In genomic region chr20:17898548-17898994, GRCh38 we compare ENCODE assay signal across 8 cellular contexts.
A peak's percentile ranks its signal among the peaks of the same experiment; 100 is the strongest.
DNase-seq lines count a peak whose midpoint lies in the region; ATAC-seq and TF ChIP-seq lines count a peak whose summit lies in the region.

No MANE protein-coding gene starts in this region.

- peaks cover 34% of the 10 kb centered on the region for H3K4me1 Mint-ChIP-seq in activated naive CD8-positive, alpha-beta T cell treated with anti-CD3 and anti-CD28 coated beads, Interleukin-2, amount 50 U/mL, for 24 hours

- no peaks in the 10 kb centered on the region for H4K20me1 ChIP-seq in SU-DHL-6 (ENCODE audit: low read depth, low read length)

- no peaks in the 10 kb centered on the region for H3K9me3 ChIP-seq in SU-DHL-6 (ENCODE audit: insufficient read depth, low read length)

- H3F3A ChIP-seq in SU-DHL-6 (ENCODE audit: insufficient read depth) = no peaks in the 10 kb centered on the region

- no peak overlapping the region for H3K27ac ChIP-seq in SU-DHL-6 (ENCODE audit: low read depth, low read length)

- no peaks in the 10 kb centered on the region for H3K36me3 Mint-ChIP-seq in activated naive CD8-positive, alpha-beta T cell treated with anti-CD3 and anti-CD28 coated beads, Interleukin-2, amount 50 U/mL, for 24 hours (ENCODE audit: low read depth)

- no peak overlapping the region for H2AFZ ChIP-seq in SU-DHL-6 (ENCODE audit: low read depth, low read length, severe bottlenecking)

- H3K27me3 ChIP-seq in GM06990 (replicated peaks; ENCODE audit: control insufficient read depth, insufficient read depth, low read length) (no peaks in the 10 kb centered on the region), SU-DHL-6 (ENCODE audit: low read length) (no peaks in the 10 kb centered on the region)

- no peak overlapping the region for H3K27ac Mint-ChIP-seq in activated naive CD8-positive, alpha-beta T cell treated with anti-CD3 and anti-CD28 coated beads, Interleukin-2, amount 50 U/mL, for 24 hours

- intact Hi-C loops in left cardiac atrium (cut with DNase I) = loop anchor here (1.0 to 10.0 kb wide), 6 partner anchors 214 to 394 kb away; partner anchors contain the start of gene RRBP1 (in 1 of the 2)

- H3K9me3 Mint-ChIP-seq in activated naive CD8-positive, alpha-beta T cell treated with anti-CD3 and anti-CD28 coated beads, Interleukin-2, amount 50 U/mL, for 24 hours = no peaks in the 10 kb centered on the region

- no peak for DNase-seq in GM06990 (ENCODE audit: extremely low read depth, insufficient read length)
- DNase-seq in KG1 (lab: John Stamatoyannopoulos, UW) = peak; percentile 6
- peak; percentile 70 for DNase-seq in activated naive CD8-positive, alpha-beta T cell treated with anti-CD3 and anti-CD28 coated beads, Interleukin-2, amount 50 U/mL, for 24 hours
- DNase-seq in left cardiac atrium = peak; percentile 71
- no peak for DNase-seq in retinal pigment epithelial cell (ENCODE audit: low read depth)
- no peak for DNase-seq in cerebellar nuclear complex (lab: John Stamatoyannopoulos, UW)

- H3K4me3 ChIP-seq in GM06990 (replicated peaks; ENCODE audit: low read depth, low read length) (no peak overlapping the region), SU-DHL-6 (ENCODE audit: insufficient read depth, low read length, poor library complexity, severe bottlenecking) (no peak overlapping the region), retinal pigment epithelial cell (ENCODE audit: low read length) (no peak overlapping the region)

- ATAC-seq in activated naive CD8-positive, alpha-beta T cell treated with anti-CD3 and anti-CD28 coated beads, Interleukin-2, amount 50 U/mL, for 24 hours = no peak
- peak; percentile 41 to 49 for ATAC-seq in left cardiac atrium
- no peak for ATAC-seq in GM21723 (IDR thresholded peaks at IDR 0.05; ENCODE audit: unreplicated experiment)

- no peaks in the 10 kb centered on the region for H3K36me3 ChIP-seq in GM06990 (ENCODE audit: control insufficient read depth, insufficient read depth, low read length)
- H3K36me3 ChIP-seq in SU-DHL-6 (ENCODE audit: low read length) = no peaks in the 10 kb centered on the region

- no peak overlapping the region for H3K4me2 ChIP-seq in SU-DHL-6 (ENCODE audit: low read depth, low read length, poor library complexity, severe bottlenecking)

- no peak overlapping the region for H3K9ac ChIP-seq in SU-DHL-6 (ENCODE audit: low read length)

- TF ChIP-seq CTCF in GM06990 (IDR thresholded peaks at IDR 0.05; ENCODE audit: insufficient read depth, low read length, poor library complexity, severe bottlenecking) (peak; percentile 86), SU-DHL-6 (IDR thresholded peaks at IDR 0.05; ENCODE audit: insufficient read depth, low read length, poor library complexity, severe bottlenecking) (peak; percentile 82), retinal pigment epithelial cell (conservative IDR thresholded peaks at IDR 0.05; ENCODE audit: low read depth, low read length) (peak; percentile 96)

- peaks cover 30% of the 10 kb centered on the region for H3K27me3 Mint-ChIP-seq in activated naive CD8-positive, alpha-beta T cell treated with anti-CD3 and anti-CD28 coated beads, Interleukin-2, amount 50 U/mL, for 24 hours

- H3K79me2 ChIP-seq in SU-DHL-6 (ENCODE audit: insufficient read depth, low read length) = no peaks in the 10 kb centered on the region

- H3K9me2 ChIP-seq in SU-DHL-6 (replicated peaks; ENCODE audit: insufficient read depth, low read length) = no peaks in the 10 kb centered on the region

- no peak overlapping the region for H3K4me3 Mint-ChIP-seq in activated naive CD8-positive, alpha-beta T cell treated with anti-CD3 and anti-CD28 coated beads, Interleukin-2, amount 50 U/mL, for 24 hours

Comparison
In these comparisons a context has a peak if more than half of its experiments do, and no peak if none do; other contexts are left out.
1. DNase-seq: peak in KG1 (single experiment), activated naive CD8-positive, alpha-beta T cell treated with anti-CD3 and anti-CD28 coated beads, Interleukin-2, amount 50 U/mL, for 24 hours (single experiment) and left cardiac atrium (single experiment); none in GM06990 (single experiment), retinal pigment epithelial cell (single experiment) and cerebellar nuclear complex (0 of 2).
2. ATAC-seq: peak in left cardiac atrium (2 of 2); none in activated naive CD8-positive, alpha-beta T cell treated with anti-CD3 and anti-CD28 coated beads, Interleukin-2, amount 50 U/mL, for 24 hours (single experiment) and GM21723 (single experiment).
3. Peak in every context shown above with its lines, with median percentiles within 50 percentile points of each other: CTCF ChIP-seq.